ENCODE assay signal across 24 cellular contexts in the genomic region with DNA sequence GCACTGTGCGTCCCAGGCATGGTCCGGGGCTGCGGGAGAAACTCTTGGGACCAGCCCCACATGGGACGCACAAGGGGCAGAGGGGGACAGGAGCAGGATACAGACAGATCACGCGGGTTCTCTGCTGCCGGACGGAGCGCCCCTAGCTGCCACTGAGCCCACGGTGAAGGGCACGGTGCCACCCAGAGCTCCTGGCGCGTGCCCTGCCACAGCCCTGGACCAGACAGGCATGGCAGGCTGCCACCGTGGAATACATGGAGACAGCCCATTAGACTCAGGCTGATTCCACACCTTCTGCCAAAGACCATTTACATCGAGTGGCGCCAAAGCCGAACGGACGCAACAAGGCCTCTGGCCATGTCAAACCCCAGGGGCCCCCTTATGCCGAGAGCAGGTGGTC.
DNase-seq lines count a peak whose midpoint lies in the region; ATAC-seq, FAIRE-seq and TF ChIP-seq lines count a peak whose summit lies in the region.
"Had no signal": no experiment of that assay in that cellular context is flagged by ENCODE, and none has a peak within 500 bp of the region (broad histone marks: within the 10 kb centered on the region; RNA-seq: fewer than 3 reads in every experiment).

No MANE protein-coding gene starts in this region.

- H3K4me1 ChIP-seq in BLaER1 (peaks cover 100% of the 10 kb centered on the region), K562 (replicated peaks in 1 of 2; ENCODE audit: control insufficient read depth in 2 of 2, insufficient read depth in 2 of 2, low read length in 2 of 2) (peaks cover 0 to 22% of the 10 kb centered on the region in 2 experiments; a peak in 2 of 5 replicates), heart right ventricle (peaks cover 0 to 15% (median 0%) of the 10 kb centered on the region in 9 donors), neuronal stem cell (ENCODE audit: control insufficient read depth in 2 of 2, insufficient read depth in 1 of 2, low read depth in 1 of 2, low read length in 2 of 2) (peaks cover 0 to 3% of the 10 kb centered on the region in 2 donors), osteoblast (ENCODE audit: insufficient read depth, low read length) (no peaks in the 10 kb centered on the region)
- H3K4me1 ChIP-seq: A549, Caco-2, Peyer's patch had no signal

- POLR2A ChIA-PET in K562 (lab: Yijun Ruan, JAX) = interaction anchor here (0.6 kb wide), 1 partner anchor 147 kb away, joined by 4 read pairs; no protein-coding TSS in a partner anchor

- H3K27ac ChIP-seq in BLaER1 = peak overlapping the region; percentile 96
- no peak overlapping the region for H3K27ac ChIP-seq in K562 (ENCODE audit: extremely low read depth, low read depth, low read length)
- no peak overlapping the region for H3K27ac ChIP-seq in heart right ventricle
- H3K27ac ChIP-seq in neuronal stem cell (replicated peaks; ENCODE audit: low read length) = no peak overlapping the region
- H3K27ac ChIP-seq in osteoblast (ENCODE audit: low read depth, low read length) = no peak overlapping the region
- H3K27ac ChIP-seq: A549, C4-2B, Peyer's patch had no signal

- no peak for ATAC-seq in K562
- ATAC-seq in heart right ventricle = peak; percentile 56 to 87 (median 77)
- ATAC-seq: CD8-positive, alpha-beta T cell; GM12878; HCT116 had no signal

- H3K27me3 ChIP-seq in BLaER1 (no peaks in the 10 kb centered on the region), K562 (ENCODE audit: control insufficient read depth in 2 of 2, insufficient read depth in 2 of 2, low read length in 2 of 2) (no peaks in the 10 kb centered on the region), heart right ventricle (no peaks in the 10 kb centered on the region), neuronal stem cell (ENCODE audit: control insufficient read depth in 3 of 3, insufficient read depth in 3 of 3, low read depth in 1 of 3, low read length in 3 of 3) (no peaks in the 10 kb centered on the region), osteoblast (ENCODE audit: insufficient read depth, low read length) (no peaks in the 10 kb centered on the region)
- H3K27me3 ChIP-seq: Peyer's patch had no signal

- CTCF ChIA-PET in K562 (lab: Yijun Ruan, JAX; ENCODE audit: low intra/inter-chr PET ratio) = interaction anchor here (0.6 kb wide), 1 partner anchor 207 kb away, joined by 3 read pairs; no protein-coding TSS in a partner anchor

- no peaks in the 10 kb centered on the region for H3K79me2 ChIP-seq in K562 (ENCODE audit: control insufficient read depth, insufficient read depth, low read length)
- H3K79me2 ChIP-seq in osteoblast (ENCODE audit: insufficient read depth, low read length) = no peaks in the 10 kb centered on the region

- H3K4me3 ChIP-seq in BLaER1 (0 out of 2 replicates have a peak overlapping the region, but pooled peaks have one; percentile 29), K562 (no peak overlapping the region), heart right ventricle (no peak overlapping the region), neuronal stem cell (ENCODE audit: low read length in 2 of 2) (peak overlapping the region in 1 of 2 donors; percentile 45), lower leg skin (ENCODE audit: low read depth, poor library complexity, severe bottlenecking) (no peak overlapping the region), osteoblast (ENCODE audit: insufficient read depth, low read length) (no peak overlapping the region)
- H3K4me3 ChIP-seq: A549, GM12878, Peyer's patch had no signal

- no peak for FAIRE-seq in K562 (lab: Jason Lieb, UNC)
- FAIRE-seq: A549, GM12878 had no signal

- H2BK15ac ChIP-seq in neuronal stem cell (ENCODE audit: low read length) = no peak overlapping the region

- TF ChIP-seq CTCF in K562 (IDR thresholded peaks at IDR 0.05 in 2 of 3, conservative IDR thresholded peaks at IDR 0.05 in 1 of 3; ENCODE audit: insufficient read depth in 2 of 3, low read depth in 1 of 3, low read length in 3 of 3) = no peak
- peak in 3 of 9 donors; percentile 23 to 45 (median 33) for TF ChIP-seq CTCF in heart right ventricle (IDR thresholded peaks at IDR 0.05)
- no peak for TF ChIP-seq CTCF in lower leg skin (IDR thresholded peaks at IDR 0.05)
- TF ChIP-seq CTCF in osteoblast (IDR thresholded peaks at IDR 0.05; ENCODE audit: extremely low read depth, low read depth, low read length) = no peak

- H2BK5ac ChIP-seq in neuronal stem cell (ENCODE audit: low read length) = peak overlapping the region; percentile 39

- H4K8ac ChIP-seq in neuronal stem cell (ENCODE audit: low read depth, low read length) = no peak overlapping the region

- H2AK5ac ChIP-seq in neuronal stem cell (ENCODE audit: low read depth, low read length) = peak overlapping the region; percentile 37

- H3K4me2 ChIP-seq in BLaER1 (peak overlapping the region; percentile 96), K562 (ENCODE audit: insufficient read depth, low read length) (no peak overlapping the region), neuronal stem cell (ENCODE audit: insufficient read depth, low read length, poor library complexity, severe bottlenecking) (no peak overlapping the region), osteoblast (ENCODE audit: insufficient read depth, low read length) (no peak overlapping the region)
- H3K4me2 ChIP-seq: A549, SK-N-SH had no signal

- TF ChIP-seq EP300 in K562 (IDR thresholded peaks at IDR 0.05; ENCODE audit: low read length) = no peak

- no peak overlapping the region for H2BK120ac ChIP-seq in neuronal stem cell (ENCODE audit: low read depth, low read length)

- WGBS in K562 (ENCODE audit: insufficient coverage, low coverage, missing lambda C conversion rate) = 97% methylated on average over 13 of the region's 20 CpGs
- 78 to 85% methylated on average over 20 of the region's 20 CpGs for WGBS in heart right ventricle, 2 donors
- no CpG with 5 or more reads among the region's 20 CpGs for WGBS in neuronal stem cell (ENCODE audit: extremely low coverage in 2 of 2, insufficient read length in 2 of 2, insufficient replicate concordance in 1 of 2), 2 donors
- whole genome bisulfite sequencing in lower leg skin, 2 donors = 91 to 92% methylated on average over 13 to 20 of the region's 20 CpGs

- peak overlapping the region; percentile 53 for H4K91ac ChIP-seq in neuronal stem cell (ENCODE audit: low read depth, low read length, poor library complexity)

- in situ Hi-C loops in K562 (cut with MboI) = no loop called here

- H3K36me3 ChIP-seq in BLaER1 (peaks cover 38% of the 10 kb centered on the region), K562 (ENCODE audit: control insufficient read depth, insufficient read depth, low read length) (peaks cover 34% of the 10 kb centered on the region; the same call in 2 of the 3 replicates), heart right ventricle (peaks cover 0 to 34% (median 0%) of the 10 kb centered on the region in 9 donors), neuronal stem cell (replicated peaks in 1 of 2; ENCODE audit: control insufficient read depth in 2 of 2, insufficient read depth in 2 of 2, low read length in 2 of 2) (peaks cover 24 to 44% of the 10 kb centered on the region in 2 donors), osteoblast (ENCODE audit: insufficient read depth, low read length) (peaks cover 22% of the 10 kb centered on the region)

- H3K9me3 ChIP-seq in BLaER1 = peaks cover 16% of the 10 kb centered on the region
- H3K9me3 ChIP-seq in K562 (replicated peaks; ENCODE audit: control insufficient read depth, insufficient read depth, low read depth, low read length) = no peaks in the 10 kb centered on the region
- no peaks in the 10 kb centered on the region for H3K9me3 ChIP-seq in heart right ventricle
- peaks cover 0 to 1% of the 10 kb centered on the region in 2 donors for H3K9me3 ChIP-seq in neuronal stem cell (replicated peaks in 1 of 2; ENCODE audit: control insufficient read depth in 2 of 2, insufficient read depth in 1 of 2, low read depth in 1 of 2, low read length in 2 of 2)
- no peaks in the 10 kb centered on the region for H3K9me3 ChIP-seq in osteoblast (ENCODE audit: low read depth, low read length)
- H3K9me3 ChIP-seq: A549, Caco-2, Peyer's patch, SK-N-SH had no signal

- no peaks in the 10 kb centered on the region for H4K20me1 ChIP-seq in BLaER1
- no peaks in the 10 kb centered on the region for H4K20me1 ChIP-seq in K562 (replicated peaks; ENCODE audit: control insufficient read depth, insufficient read depth, low read length)
- H4K20me1 ChIP-seq in osteoblast (ENCODE audit: insufficient read depth, low read length) = peaks cover 7% of the 10 kb centered on the region

- no peak for TF ChIP-seq RAD21 in K562 (CRISPR knock-in tag; conservative IDR thresholded peaks at IDR 0.05 in 1 of 2, IDR thresholded peaks at IDR 0.05 in 1 of 2)

- peak overlapping the region; percentile 98 for H3K23ac ChIP-seq in neuronal stem cell (ENCODE audit: low read depth, low read length, poor library complexity)

- H2AFZ ChIP-seq in K562 (ENCODE audit: low read depth, low read length) (no peak overlapping the region), neuronal stem cell (ENCODE audit: low read length) (no peak overlapping the region), osteoblast (ENCODE audit: low read length) (no peak overlapping the region)

- no peaks in the 10 kb centered on the region for H3K9me1 ChIP-seq in K562 (ENCODE audit: control insufficient read depth, insufficient read depth, low read length)

- peak overlapping the region; percentile 73 for H2BK12ac ChIP-seq in neuronal stem cell (ENCODE audit: low read length)

- TF ChIP-seq POLR2A in K562 (conservative IDR thresholded peaks at IDR 0.05) (no peak), lower leg skin (IDR thresholded peaks at IDR 0.05) (no peak)

- H3K4ac ChIP-seq in neuronal stem cell (ENCODE audit: low read length) = peak overlapping the region; percentile 53

- DNase-seq in K562 (ENCODE audit: extremely low read depth in 1 of 4, low spot score in 3 of 4) = no peak
- DNase-seq in heart right ventricle = peak; percentile 40 to 70
- no peak for DNase-seq in neuronal stem cell (ENCODE audit: low spot score)
- no peak for DNase-seq in lower leg skin (ENCODE audit: low spot score in 2 of 2)
- DNase-seq in NK-92 (lab: John Stamatoyannopoulos, UW; ENCODE audit: unreplicated experiment) = no peak
- no peak for DNase-seq in osteoblast (ENCODE audit: insufficient read length, low spot score, missing footprints)
- DNase-seq: AML-193; Caco-2; CD8-positive, alpha-beta T cell; GDM1; NCI-H1092; NCI-H1417 treated with DMSO at 0.1 percent for 48 hours; NCI-H1694 treated with DMSO at 0.1 percent for 48 hours; NCI-H2081; NCI-H2227 treated with DMSO at 0.1 percent for 48 hours; NCI-H526 treated with DMSO at 0.1 percent for 48 hours; OCI-M1; Peyer's patch; SK-N-SH had no signal

- no peak overlapping the region for H3K18ac ChIP-seq in neuronal stem cell (ENCODE audit: low read length)

- BruUV-seq in K562 (replicated peaks; lab: Mats Ljungman, UMichigan) = no TSS peak

- H3K14ac ChIP-seq in neuronal stem cell (ENCODE audit: low read length) = peak overlapping the region; percentile 82

- intact Hi-C loops in K562 (cut with micrococcal nuclease) (no loop called here), heart right ventricle (cut with DNase I) (loop anchor here in 1 of 10 donors (10.0 kb wide), 1 partner anchor 488 kb away; no protein-coding TSS in a partner anchor), lower leg skin (cut with DNase I; ENCODE audit: low total_unique reads) (no loop called here)

- peaks cover 7% of the 10 kb centered on the region for H3K79me1 ChIP-seq in neuronal stem cell (ENCODE audit: low read depth, low read length)

- no peak overlapping the region for H3K9ac ChIP-seq in BLaER1
- H3K9ac ChIP-seq in K562 (ENCODE audit: insufficient read depth in 1 of 2, low read depth in 2 of 2, low read length in 2 of 2) = no peak overlapping the region; a peak in 1 of 4 replicates
- H3K9ac ChIP-seq in neuronal stem cell (ENCODE audit: low read depth, low read length, poor library complexity) = no peak overlapping the region
- H3K9ac ChIP-seq: SK-N-SH had no signal

Comparison
In these comparisons a context has a peak if more than half of its experiments do, and no peak if none do; other contexts are left out.
1. DNase-seq: peak in heart right ventricle (2 of 2); none in K562 (0 of 4), neuronal stem cell (single experiment), lower leg skin (0 of 2), NK-92 (single experiment) and osteoblast (single experiment).